ENCODE assay signal across 16 cellular contexts in genomic region chr6:51868591-51869355, GRCh38.
"Had no signal": no experiment of that assay in that cellular context is flagged by ENCODE, and none has a peak within 500 bp of the region (broad histone marks: within the 10 kb centered on the region; RNA-seq: fewer than 3 reads in every experiment).

No MANE protein-coding gene starts in this region.

- H3K4me3 ChIP-seq: lower lobe of right lung, right atrium auricular region, skin epidermis, tibial artery, vagina had no signal

- H3K36me3 ChIP-seq: lower lobe of right lung, right atrium auricular region, tibial artery, vagina had no signal

- DNase-seq: activated CD4-positive, alpha-beta memory T cell treated with anti-CD3 and anti-CD28 coated beads for 36 hours; activated CD4-positive, CD25-positive, alpha-beta regulatory T cell treated with anti-CD3 and anti-CD28 coated beads, Interleukin-2, amount 50 U/mL, for 72 hours; activated effector memory CD4-positive, alpha-beta T cell treated with anti-CD3 and anti-CD28 coated beads, Interleukin-2, amount 50 U/mL, for 16 hours; activated T-cell treated with anti-CD3 and anti-CD28 coated beads, Interleukin-2, amount 50 U/mL, for 4 hours; amniotic stem cell; effector memory CD8-positive, alpha-beta T cell; glutamatergic neuron; lower lobe of right lung; naive thymus-derived CD8-positive, alpha-beta T cell; posterior cingulate gyrus; tibial artery had no signal

- H3K27ac Mint-ChIP-seq: activated CD4-positive, alpha-beta memory T cell treated with anti-CD3 and anti-CD28 coated beads for 36 hours; activated naive CD4-positive, alpha-beta T cell treated with anti-CD3 and anti-CD28 coated beads, Interleukin-2, amount 50 U/mL, for 72 hours; brain; effector memory CD8-positive, alpha-beta T cell; naive thymus-derived CD8-positive, alpha-beta T cell had no signal

- H3K36me3 Mint-ChIP-seq: activated CD4-positive, alpha-beta memory T cell treated with anti-CD3 and anti-CD28 coated beads for 36 hours; activated naive CD4-positive, alpha-beta T cell treated with anti-CD3 and anti-CD28 coated beads, Interleukin-2, amount 50 U/mL, for 72 hours; brain; naive thymus-derived CD8-positive, alpha-beta T cell had no signal

- H3K4me3 Mint-ChIP-seq: activated CD4-positive, alpha-beta memory T cell treated with anti-CD3 and anti-CD28 coated beads for 36 hours; activated T-cell treated with anti-CD3 and anti-CD28 coated beads, Interleukin-2, amount 50 U/mL, for 4 hours; brain; effector memory CD8-positive, alpha-beta T cell; naive thymus-derived CD8-positive, alpha-beta T cell had no signal

- H3K9me3 Mint-ChIP-seq: activated CD4-positive, alpha-beta memory T cell treated with anti-CD3 and anti-CD28 coated beads for 36 hours; activated naive CD4-positive, alpha-beta T cell treated with anti-CD3 and anti-CD28 coated beads, Interleukin-2, amount 50 U/mL, for 72 hours; activated T-cell treated with anti-CD3 and anti-CD28 coated beads, Interleukin-2, amount 50 U/mL, for 4 hours; brain had no signal

- H3K27me3 ChIP-seq: right atrium auricular region, tibial artery, vagina had no signal

- H3K4me1 Mint-ChIP-seq: brain; naive thymus-derived CD8-positive, alpha-beta T cell had no signal

- H3K9me3 ChIP-seq: lower lobe of right lung, right atrium auricular region, tibial artery, vagina had no signal

- ATAC-seq: activated naive CD4-positive, alpha-beta T cell treated with anti-CD3 and anti-CD28 coated beads, Interleukin-2, amount 50 U/mL, for 72 hours; activated T-cell treated with anti-CD3 and anti-CD28 coated beads, Interleukin-2, amount 50 U/mL, for 4 hours; effector memory CD8-positive, alpha-beta T cell; lower lobe of right lung; naive thymus-derived CD8-positive, alpha-beta T cell had no signal
